In the genomic region with DNA sequence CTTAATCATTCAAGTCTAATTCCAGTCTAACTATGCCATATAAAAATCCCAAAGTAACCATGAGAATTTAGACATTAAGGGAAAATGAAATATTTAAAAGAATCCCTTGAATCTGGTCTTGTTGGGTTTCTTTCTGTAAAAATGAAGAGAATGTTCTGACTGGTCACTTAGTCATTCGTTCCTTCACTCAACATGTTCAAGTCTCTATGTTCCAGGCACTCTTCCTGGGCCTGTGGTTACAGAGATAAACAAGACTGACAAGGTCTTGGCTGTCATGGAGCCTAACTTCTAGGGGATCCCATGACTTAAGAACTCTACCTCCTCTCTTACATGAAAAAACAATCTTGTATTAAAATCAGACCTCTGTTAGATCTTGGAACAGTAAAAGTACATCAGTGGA, we compare ENCODE assay signal across 12 cellular contexts.
A peak's percentile ranks its signal among the peaks of the same experiment; 100 is the strongest.
DNase-seq lines count a peak whose midpoint lies in the region; ATAC-seq and TF ChIP-seq lines count a peak whose summit lies in the region.
"Had no signal": no experiment of that assay in that cellular context is flagged by ENCODE, and none has a peak within 500 bp of the region (broad histone marks: within the 10 kb centered on the region; RNA-seq: fewer than 3 reads in every experiment).

No MANE protein-coding gene starts in this region.

- H3K9me3 Mint-ChIP-seq in activated naive CD4-positive, alpha-beta T cell treated with anti-CD3 and anti-CD28 coated beads, Interleukin-2, amount 50 U/mL, for 72 hours, result peaks cover 0 to 11% of the 10 kb centered on the region in 2 donors
- no peaks in the 10 kb centered on the region for H3K9me3 Mint-ChIP-seq in activated naive CD8-positive, alpha-beta T cell treated with anti-CD3 and anti-CD28 coated beads for 36 hours
- H3K9me3 Mint-ChIP-seq: activated CD4-positive, alpha-beta memory T cell treated with anti-CD3 and anti-CD28 coated beads for 36 hours; neural crest cell had no signal

- H3K36me3 ChIP-seq in body of pancreas (replicated peaks in 1 of 2; ENCODE audit: insufficient read depth in 1 of 2, low read depth in 2 of 2) (no peaks in the 10 kb centered on the region), tibial artery (no peaks in the 10 kb centered on the region)
- H3K36me3 ChIP-seq: BLaER1 treated with 17β-estradiol and CSF1 and Interleukin-3, amounts not matched to agents 10 nM and 100 nM; upper lobe of left lung had no signal

- intact Hi-C loops in body of pancreas (cut with DNase I), result no loop called here
- intact Hi-C loops in tibial artery (cut with DNase I; ENCODE audit: low total_unique reads), result no loop called here

- H3K9me3 ChIP-seq in body of pancreas (no peaks in the 10 kb centered on the region), tibial artery (no peaks in the 10 kb centered on the region)
- H3K9me3 ChIP-seq: upper lobe of left lung had no signal

- WGBS in body of pancreas, 2 donors, result 60 to 82% methylated on average over 1 of the region's 1 CpG

- H3K4me1 Mint-ChIP-seq in activated naive CD8-positive, alpha-beta T cell treated with anti-CD3 and anti-CD28 coated beads for 36 hours, result peaks cover 7% of the 10 kb centered on the region

- peak overlapping the region in 1 of 4 donors; percentile 10 for H3K27ac ChIP-seq in body of pancreas
- H3K27ac ChIP-seq in tibial artery, result peak overlapping the region; percentile 1 to 3
- H3K27ac ChIP-seq: BLaER1 treated with 17β-estradiol and CSF1 and Interleukin-3, amounts not matched to agents 10 nM and 100 nM had no signal

- no peaks in the 10 kb centered on the region for H3K27me3 Mint-ChIP-seq in activated naive CD8-positive, alpha-beta T cell treated with anti-CD3 and anti-CD28 coated beads for 36 hours
- H3K27me3 Mint-ChIP-seq: activated CD4-positive, alpha-beta memory T cell treated with anti-CD3 and anti-CD28 coated beads for 36 hours had no signal

- H3K4me3 ChIP-seq in body of pancreas, result no peak overlapping the region
- no peak overlapping the region for H3K4me3 ChIP-seq in tibial artery
- H3K4me3 ChIP-seq: BLaER1 treated with 17β-estradiol and CSF1 and Interleukin-3, amounts not matched to agents 10 nM and 100 nM; upper lobe of left lung had no signal

- no peak for TF ChIP-seq POLR2A in body of pancreas (IDR thresholded peaks at IDR 0.05)

- H3K27me3 ChIP-seq in body of pancreas, result no peaks in the 10 kb centered on the region
- H3K27me3 ChIP-seq in tibial artery, result no peaks in the 10 kb centered on the region
- H3K27me3 ChIP-seq: BLaER1 treated with 17β-estradiol and CSF1 and Interleukin-3, amounts not matched to agents 10 nM and 100 nM; upper lobe of left lung had no signal

- peak; percentile 56 to 93 for ATAC-seq in activated naive CD4-positive, alpha-beta T cell treated with anti-CD3 and anti-CD28 coated beads, Interleukin-2, amount 50 U/mL, for 72 hours
- ATAC-seq in body of pancreas, result peak; percentile 35

- TF ChIP-seq CTCF in body of pancreas (IDR thresholded peaks at IDR 0.05) (no peak), tibial artery (IDR thresholded peaks at IDR 0.05) (no peak)

- H3K4me3 Mint-ChIP-seq in activated naive CD8-positive, alpha-beta T cell treated with anti-CD3 and anti-CD28 coated beads for 36 hours, result no peak overlapping the region
- H3K4me3 Mint-ChIP-seq: activated CD4-positive, alpha-beta memory T cell treated with anti-CD3 and anti-CD28 coated beads for 36 hours; neural crest cell had no signal

- H3K4me1 ChIP-seq in body of pancreas (no peaks in the 10 kb centered on the region), tibial artery (peaks cover 0 to 10% (median 2%) of the 10 kb centered on the region in 4 donors)

- no peak overlapping the region for H3K27ac Mint-ChIP-seq in activated naive CD4-positive, alpha-beta T cell treated with anti-CD3 and anti-CD28 coated beads, Interleukin-2, amount 50 U/mL, for 72 hours
- H3K27ac Mint-ChIP-seq in activated naive CD8-positive, alpha-beta T cell treated with anti-CD3 and anti-CD28 coated beads for 36 hours, result no peak overlapping the region
- H3K27ac Mint-ChIP-seq: activated CD4-positive, alpha-beta memory T cell treated with anti-CD3 and anti-CD28 coated beads for 36 hours had no signal

- H3K36me3 Mint-ChIP-seq in activated naive CD4-positive, alpha-beta T cell treated with anti-CD3 and anti-CD28 coated beads, Interleukin-2, amount 50 U/mL, for 72 hours, result peaks cover 0 to 5% of the 10 kb centered on the region in 2 donors
- H3K36me3 Mint-ChIP-seq in activated naive CD8-positive, alpha-beta T cell treated with anti-CD3 and anti-CD28 coated beads for 36 hours, result no peaks in the 10 kb centered on the region
- H3K36me3 Mint-ChIP-seq: activated CD4-positive, alpha-beta memory T cell treated with anti-CD3 and anti-CD28 coated beads for 36 hours had no signal

- no peak for DNase-seq in activated naive CD4-positive, alpha-beta T cell treated with anti-CD3 and anti-CD28 coated beads, Interleukin-2, amount 50 U/mL, for 72 hours (ENCODE audit: low spot score in 2 of 2)
- no peak for DNase-seq in activated naive CD4-positive, alpha-beta T cell treated with anti-CD3 and anti-CD28 coated beads, Interleukin-2, amount 50 U/mL, for 16 hours
- DNase-seq in body of pancreas (peak in 1 of 4 donors; percentile 46), islet precursor cell (peak; percentile 69), tibial artery (peak in 1 of 2 donors; percentile 67), Kasumi-1 (lab: John Stamatoyannopoulos, UW) (no peak), NCI-H1092 (lab: John Stamatoyannopoulos, UW) (no peak)
- DNase-seq in activated naive CD8-positive, alpha-beta T cell treated with anti-CD3 and anti-CD28 coated beads for 36 hours, result no peak
- DNase-seq: activated CD4-positive, alpha-beta memory T cell treated with anti-CD3 and anti-CD28 coated beads for 36 hours; upper lobe of left lung had no signal
